ENCODE assay signal across 8 cellular contexts in genomic region chr11:113242767-113243397, GRCh38.
A peak's percentile ranks its signal among the peaks of the same experiment; 100 is the strongest.
DNase-seq lines count a peak whose midpoint lies in the region; ATAC-seq and TF ChIP-seq lines count a peak whose summit lies in the region.

No MANE protein-coding gene starts in this region.

- peaks cover 11% of the 10 kb centered on the region for H3K4me1 ChIP-seq in A673 (ENCODE audit: insufficient read depth, low read length, poor library complexity, severe bottlenecking)
- H3K4me1 ChIP-seq in PC-9 (replicated peaks; ENCODE audit: insufficient read depth): no peaks in the 10 kb centered on the region

- intact Hi-C loops in A673 (cut with micrococcal nuclease; ENCODE audit: unreplicated experiment) (no loop called here), PC-9 (cut with micrococcal nuclease; ENCODE audit: unreplicated experiment) (no loop called here)

- no peak overlapping the region for H2AFZ ChIP-seq in PC-9

- ATAC-seq in HG03139 (IDR thresholded peaks at IDR 0.05; ENCODE audit: unreplicated experiment) (peak; percentile 52), HG02642 (IDR thresholded peaks at IDR 0.05; ENCODE audit: poor library complexity, unreplicated experiment) (no peak), HG02938 (IDR thresholded peaks at IDR 0.05; ENCODE audit: unreplicated experiment) (no peak)

- H3F3A ChIP-seq in PC-9 (ENCODE audit: insufficient read depth, low read depth): no peaks in the 10 kb centered on the region

- no peaks in the 10 kb centered on the region for H3K9me3 ChIP-seq in A673 (ENCODE audit: low read depth, low read length, poor library complexity, severe bottlenecking)
- no peaks in the 10 kb centered on the region for H3K9me3 ChIP-seq in PC-9 (ENCODE audit: insufficient read depth, low read depth)

- no peaks in the 10 kb centered on the region for H4K20me1 ChIP-seq in PC-9 (ENCODE audit: insufficient read depth)

- H3K79me2 ChIP-seq in PC-9 (ENCODE audit: low read depth): no peaks in the 10 kb centered on the region

- H3K4me2 ChIP-seq in PC-9: no peak overlapping the region

- peak; percentile 16 for DNase-seq in A172 (ENCODE audit: low spot score)
- DNase-seq in dedifferentiated amniotic fluid mesenchymal stem cell (ENCODE audit: extremely low spot score): peak; percentile 56
- peak; percentile 82 for DNase-seq in myocyte (ENCODE audit: low read depth)
- DNase-seq in A673 (ENCODE audit: low spot score): no peak
- DNase-seq in PC-9: no peak

- TF ChIP-seq CTCF in A673 (conservative IDR thresholded peaks at IDR 0.05; ENCODE audit: low read depth, low read length) (no peak), PC-9 (conservative IDR thresholded peaks at IDR 0.05) (no peak)

- H3K9me2 ChIP-seq in PC-9 (ENCODE audit: insufficient read depth): no peaks in the 10 kb centered on the region

- BruUV-seq in A673 (replicated peaks; lab: Mats Ljungman, UMichigan) (no TSS peak), PC-9 (replicated peaks; lab: Mats Ljungman, UMichigan) (no TSS peak)

- H3K4me3 ChIP-seq in A673 (ENCODE audit: low read depth, low read length, poor library complexity, severe bottlenecking) (no peak overlapping the region), PC-9 (no peak overlapping the region)

- POLR2A ChIA-PET in A673 (lab: Charles Lee; ENCODE audit: low non-redundant PET): no interaction called here
- POLR2A ChIA-PET in PC-9 (lab: Charles Lee; ENCODE audit: unreplicated experiment): interaction anchor here (0.6 kb wide), 1 partner anchor 16 kb away, joined by 6 read pairs; no protein-coding TSS in a partner anchor

- CTCF ChIA-PET in A673 (lab: Charles Lee): no interaction called here
- CTCF ChIA-PET in PC-9 (lab: Charles Lee): no interaction called here

- no peaks in the 10 kb centered on the region for H3K36me3 ChIP-seq in A673 (ENCODE audit: insufficient read depth, low read length, poor library complexity, severe bottlenecking)
- H3K36me3 ChIP-seq in PC-9 (ENCODE audit: low read depth): no peaks in the 10 kb centered on the region

- no peaks in the 10 kb centered on the region for H3K27me3 ChIP-seq in A673 (replicated peaks; ENCODE audit: insufficient read depth, low read depth, low read length, poor library complexity)
- peaks cover 20% of the 10 kb centered on the region; the same call in 1 of the 2 replicates for H3K27me3 ChIP-seq in PC-9 (ENCODE audit: insufficient read depth, low read depth)

- H3K27ac ChIP-seq in A673 (ENCODE audit: low read depth, low read length, poor library complexity, severe bottlenecking) (no peak overlapping the region), PC-9 (no peak overlapping the region)

Comparison
In these comparisons a context has a peak if more than half of its experiments do, and no peak if none do; other contexts are left out.
1. DNase-seq: peak in A172 (single experiment), dedifferentiated amniotic fluid mesenchymal stem cell (single experiment) and myocyte (single experiment); none in A673 (single experiment) and PC-9 (0 of 2).